8 cellular contexts compared by ENCODE assay signal in the genomic region with DNA sequence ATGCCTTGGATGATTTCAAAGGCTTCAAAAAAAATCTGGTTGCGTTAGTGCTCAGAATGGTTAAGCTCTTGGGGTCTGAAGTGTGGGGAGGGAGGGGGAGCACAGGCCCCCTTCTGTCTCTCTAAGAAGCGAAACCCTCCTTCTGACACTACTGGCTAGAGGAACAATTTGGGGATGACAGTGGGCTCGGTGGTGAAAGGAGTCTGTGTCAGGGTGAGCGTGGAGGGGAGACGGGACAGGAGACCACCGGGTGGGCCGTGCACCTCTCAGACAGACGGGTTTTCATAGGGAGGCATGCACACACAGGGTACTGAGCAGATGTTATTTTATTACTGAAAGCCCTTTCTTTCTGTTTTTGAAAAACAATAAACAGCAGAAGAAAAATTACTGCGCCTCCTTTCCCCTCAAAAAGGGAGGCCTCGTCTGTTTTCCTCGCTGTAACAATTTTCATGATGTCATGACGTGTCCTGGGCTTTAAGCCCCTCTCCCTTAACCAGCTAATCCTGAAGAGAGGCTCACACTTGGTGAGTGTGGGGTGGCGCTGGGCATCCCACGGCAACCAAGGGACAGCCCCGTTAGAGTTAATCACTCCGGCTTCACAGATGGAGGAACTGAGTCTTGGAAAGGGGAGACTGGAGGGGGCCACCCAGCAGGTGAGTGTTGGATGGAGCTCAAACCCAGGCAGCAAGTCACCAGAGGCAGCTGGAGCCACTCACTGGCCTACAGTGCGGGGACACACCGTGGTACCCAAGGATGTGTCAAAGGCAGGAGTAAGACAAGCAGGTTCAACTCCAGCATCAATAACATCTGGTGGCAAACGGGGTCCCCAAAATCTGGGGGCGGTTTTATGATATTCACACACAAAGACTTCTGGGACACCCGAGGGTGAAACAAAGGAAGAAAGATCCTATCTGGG. TPM values are rescaled to one million over a fixed set of nuclear protein-coding genes. Genes with fewer than 3 reads are reported as not detected.
DNase-seq lines count a peak whose midpoint lies in the region; ATAC-seq and TF ChIP-seq lines count a peak whose summit lies in the region.

No MANE protein-coding gene starts in this region.

- H2AFZ ChIP-seq in DND-41 (ENCODE audit: low read depth, low read length) = no peak overlapping the region

- H3K27ac ChIP-seq in DND-41 (ENCODE audit: low read length) = peak overlapping the region; percentile 56
- H3K27ac ChIP-seq in SK-N-MC = peak overlapping the region; percentile 98

- no peaks in the 10 kb centered on the region for H3K79me2 ChIP-seq in DND-41 (ENCODE audit: insufficient read depth, low read length)

- H3K4me1 Mint-ChIP-seq in CD14-positive monocyte = peaks cover 14% of the 10 kb centered on the region

- intact Hi-C loops in CD14-positive monocyte (cut with micrococcal nuclease) = no loop called here

- ATAC-seq in DND-41 (ENCODE audit: insufficient read depth, low read depth) = no peak
- ATAC-seq in GM21528 (IDR thresholded peaks at IDR 0.05; ENCODE audit: low FRiP score, unreplicated experiment) = peak; percentile 16
- ATAC-seq in GM18520 (IDR thresholded peaks at IDR 0.05; ENCODE audit: unreplicated experiment) = no peak

- no peaks in the 10 kb centered on the region for H3K36me3 Mint-ChIP-seq in CD14-positive monocyte

- H3K27me3 Mint-ChIP-seq in CD14-positive monocyte (ENCODE audit: low read depth in 3 of 3) = peaks cover 40 to 75% (median 75%) of the 10 kb centered on the region in 3 donors

- H3K9me3 ChIP-seq in DND-41 (ENCODE audit: insufficient read depth, low read length, severe bottlenecking) (no peaks in the 10 kb centered on the region), SK-N-MC (ENCODE audit: low read depth, low read length) (no peaks in the 10 kb centered on the region)

- peak overlapping the region in 1 of 2 experiments; percentile 50; a peak in 2 of 4 replicates for H3K4me3 ChIP-seq in DND-41 (ENCODE audit: low read depth in 1 of 2, low read length in 2 of 2)
- H3K4me3 ChIP-seq in SK-N-MC = peak overlapping the region; percentile 68

- no peak for TF ChIP-seq CTCF in DND-41 (IDR thresholded peaks at IDR 0.05; ENCODE audit: borderline replicate concordance, extremely low read depth, low read length, poor library complexity, severe bottlenecking)
- TF ChIP-seq CTCF in CD14-positive monocyte (IDR thresholded peaks at IDR 0.05) = no peak

- H3K4me1 ChIP-seq in DND-41 (ENCODE audit: insufficient read depth, low read length) = peaks cover 27% of the 10 kb centered on the region

- peaks cover 43% of the 10 kb centered on the region for H4K20me1 ChIP-seq in DND-41 (ENCODE audit: insufficient read depth, low read length)

- no peak for DNase-seq in DND-41
- no peak for DNase-seq in SK-N-MC (ENCODE audit: low read depth, low spot score)
- DNase-seq in iris pigment epithelial cell (ENCODE audit: low read depth) = peak; percentile 3
- no peak for DNase-seq in CD14-positive monocyte (ENCODE audit: low spot score)
- no peak for DNase-seq in NOMO-1 treated with dmso at 0.1 percent for 144 hours (lab: John Stamatoyannopoulos, UW; ENCODE audit: unreplicated experiment)
- no peak for DNase-seq in NK-92 treated with Interleukin-12 subunit alpha and Interleukin-12 subunit beta, amount 100 ng/mL, for 24 hours (lab: John Stamatoyannopoulos, UW)

- H3K27me3 ChIP-seq in DND-41 (ENCODE audit: insufficient read depth, low read length, poor library complexity) = peaks cover 42% of the 10 kb centered on the region

- peaks cover 0 to 12% (median 4%) of the 10 kb centered on the region in 7 donors for H3K9me3 Mint-ChIP-seq in CD14-positive monocyte

- H3K4me3 Mint-ChIP-seq in CD14-positive monocyte = peak overlapping the region in 1 of 2 donors; percentile 83

- H3K36me3 ChIP-seq in DND-41 (ENCODE audit: insufficient read depth, low read length) (no peaks in the 10 kb centered on the region), SK-N-MC (ENCODE audit: insufficient read depth, low read length) (peaks cover 54% of the 10 kb centered on the region)

- H3K9ac ChIP-seq in DND-41 (ENCODE audit: low read depth, low read length) (peak overlapping the region; percentile 21; the same call in 1 of the 2 replicates), SK-N-MC (ENCODE audit: insufficient read length) (peak overlapping the region; percentile 75)

- H3K27ac Mint-ChIP-seq in CD14-positive monocyte = no peak overlapping the region

- peak overlapping the region; percentile 69 for H3K4me2 ChIP-seq in DND-41 (ENCODE audit: insufficient read depth, low read length)

RNA-seq across cellular contexts. Expression of a gene that starts 53.4 kb away (rescaled TPM):
- not detected for polyA plus RNA-seq in CD14-positive monocyte
